Comparison of ENCODE assay signal across 26 cellular contexts in the genomic region with DNA sequence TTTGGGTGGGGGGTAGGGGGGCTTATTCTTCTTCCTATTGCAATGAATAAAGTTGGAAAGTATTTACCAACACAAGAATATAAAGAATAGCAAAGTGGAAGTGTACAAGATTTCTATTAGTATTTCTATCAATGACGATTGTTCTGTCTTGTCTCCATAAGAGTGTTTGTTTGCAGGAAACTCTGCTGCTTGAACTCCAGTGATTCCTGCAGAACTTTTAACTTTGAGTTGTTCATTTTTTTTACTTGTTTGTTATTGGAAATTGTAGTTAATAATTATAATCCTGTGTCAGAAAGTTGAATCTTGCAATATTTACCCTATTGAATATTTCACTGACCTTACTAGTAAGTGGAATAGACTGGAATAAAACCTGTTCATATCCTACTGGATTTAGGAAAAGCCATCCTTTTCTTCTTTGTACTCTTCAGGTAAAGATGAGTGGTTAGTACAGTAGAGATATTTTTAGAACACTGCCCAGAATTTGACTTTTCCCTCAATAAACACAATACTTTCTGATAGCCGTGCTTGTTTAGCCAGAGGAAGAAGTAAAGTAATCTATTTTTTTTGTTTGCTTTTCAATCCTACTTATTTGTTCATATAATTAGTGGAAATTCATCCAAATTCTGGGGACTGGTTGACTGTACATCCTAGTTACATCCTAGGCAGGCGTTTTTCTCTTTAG.
"Had no signal": no experiment of that assay in that cellular context is flagged by ENCODE, and none has a peak within 500 bp of the region (broad histone marks: within the 10 kb centered on the region; RNA-seq: fewer than 3 reads in every experiment).

No MANE protein-coding gene starts in this region.

- DNase-seq: activated CD4-positive, alpha-beta memory T cell treated with anti-CD3 and anti-CD28 coated beads, Interleukin-2, amount 10 ng/mL, durations not matched to agents 7 days and 5 days; activated CD4-positive, alpha-beta T cell treated with anti-CD3 and anti-CD28 coated beads for 1 hour; activated CD4-positive, alpha-beta T cell treated with anti-CD3 and anti-CD28 coated beads for 4 hours; activated CD4-positive, alpha-beta T cell treated with anti-CD3 and anti-CD28 coated beads, Interleukin-2, amount 10 ng/mL, durations not matched to agents 7 days and 5 days; activated CD4-positive, alpha-beta T cell treated with anti-CD3 and anti-CD28 coated beads, Interleukin-2, amount 50 U/mL, for 4 hours; activated CD8-positive, alpha-beta memory T cell treated with anti-CD3 and anti-CD28 coated beads, Interleukin-2, amount 50 U/mL, for 48 hours; activated gamma-delta T cell; activated naive CD4-positive, alpha-beta T cell; activated naive CD4-positive, alpha-beta T cell treated with anti-CD3 and anti-CD28 coated beads, Interleukin-2, amount 10 ng/mL, durations not matched to agents 7 days and 5 days; activated naive CD8-positive, alpha-beta T cell treated with anti-CD3 and anti-CD28 coated beads, Interleukin-2, amount 10 ng/mL, durations not matched to agents 7 days and 5 days; activated T-cell treated with anti-CD3 and anti-CD28 coated beads for 4 hours; activated T-cell treated with anti-CD3 and anti-CD28 coated beads, Interleukin-2, amount 50 U/mL, for 24 hours; activated T-cell treated with anti-CD3 and anti-CD28 coated beads, Interleukin-2, amount 50 U/mL, for 72 hours; central memory CD4-positive, alpha-beta T cell; cerebellar nuclear complex; colonic mucosa; effector CD8-positive, alpha-beta T cell; foreskin fibroblast; head of caudate nucleus; T-helper 2 cell had no signal

- H3K36me3 ChIP-seq: ascending aorta, breast epithelium, cardiac muscle cell, colonic mucosa had no signal

- ATAC-seq: activated naive CD4-positive, alpha-beta T cell treated with anti-CD3 and anti-CD28 coated beads, Interleukin-2, amount 50 U/mL, for 72 hours; activated T-cell treated with anti-CD3 and anti-CD28 coated beads, Interleukin-2, amount 50 U/mL, for 72 hours; WTC11 had no signal

- H3K4me1 ChIP-seq: ascending aorta, breast epithelium, colonic mucosa had no signal

- H3K4me3 ChIP-seq: ascending aorta, breast epithelium, cardiac muscle cell, colonic mucosa had no signal

- H3K27ac ChIP-seq: ascending aorta, breast epithelium, cardiac muscle cell, colonic mucosa, epithelial cell of prostate had no signal

- H3K27me3 ChIP-seq: ascending aorta, breast epithelium, cardiac muscle cell, colonic mucosa had no signal

- H3K9me3 ChIP-seq: ascending aorta, breast epithelium, colonic mucosa had no signal
